In genomic region chr10:42972946-42973345, GRCh38 we compare ENCODE assay signal across 17 cellular contexts.
"Had no signal": no experiment of that assay in that cellular context is flagged by ENCODE, and none has a peak within 500 bp of the region (broad histone marks: within the 10 kb centered on the region; RNA-seq: fewer than 3 reads in every experiment).

No MANE protein-coding gene starts in this region.

- DNase-seq: activated B cell treated with CpG ODN at 0.5 μM for 24 hours; activated CD4-positive, alpha-beta T cell treated with anti-CD3 and anti-CD28 coated beads for 4 hours; activated CD4-positive, alpha-beta T cell treated with anti-CD3 and anti-CD28 coated beads, Interleukin-2, amount 50 U/mL, for 48 hours; activated CD8-positive, alpha-beta memory T cell treated with anti-CD3 and anti-CD28 coated beads, Interleukin-2, amount 50 U/mL, for 48 hours; activated naive CD4-positive, alpha-beta T cell treated with Interleukin-2 at 50 U/mL for 16 hours; activated T-cell treated with anti-CD3 and anti-CD28 coated beads, Interleukin-2, amount 50 U/mL, for 4 hours; amygdala; cerebellar nuclear complex; endodermal cell; midbrain; natural killer cell; stimulated activated CD4-positive, alpha-beta T cell treated with anti-CD3 and anti-CD28 coated beads, Interleukin-4, amount 100 ng/mL, for 24 hours; stimulated activated naive CD4-positive, alpha-beta T cell treated with Interleukin-2 at 50 U/mL for 16 hours; T1000; upper lobe of right lung had no signal

- ATAC-seq: activated T-cell treated with anti-CD3 and anti-CD28 coated beads, Interleukin-2, amount 50 U/mL, for 4 hours; gastroesophageal sphincter; heart left ventricle; natural killer cell; upper lobe of right lung had no signal
